ENCODE assay signal across 30 cellular contexts in genomic region chr7:39924122-39924521, GRCh38.
"Had no signal": no experiment of that assay in that cellular context is flagged by ENCODE, and none has a peak within 500 bp of the region (broad histone marks: within the 10 kb centered on the region; RNA-seq: fewer than 3 reads in every experiment).

No MANE protein-coding gene starts in this region.

- H3K36me3 Mint-ChIP-seq: activated naive CD8-positive, alpha-beta T cell treated with anti-CD3 and anti-CD28 coated beads for 36 hours had no signal

- H3K4me3 ChIP-seq: adrenal gland, body of pancreas, colonic mucosa, dorsolateral prefrontal cortex, heart left ventricle, lower lobe of right lung, spleen, tibial nerve had no signal

- H3K27ac ChIP-seq: adrenal gland, body of pancreas, colonic mucosa, dorsolateral prefrontal cortex, heart left ventricle, lower lobe of right lung, spleen, tibial nerve, VCaP had no signal

- H3K9me3 Mint-ChIP-seq: activated naive CD4-positive, alpha-beta T cell treated with anti-CD3 and anti-CD28 coated beads for 36 hours; activated naive CD8-positive, alpha-beta T cell treated with anti-CD3 and anti-CD28 coated beads for 36 hours; activated T-helper 1 cell treated with anti-CD3 and anti-CD28 coated beads, Interleukin-12 subunit alpha, Interleukin-12 subunit beta, Interleukin-2, Interleukin-4 antibody, amounts not matched to agents 30 ng/mL and 10 ng/mL and 1 ng/mL, durations not matched to agents 14 hours and 24 hours and 36 hours; nephron had no signal

- H3K4me3 Mint-ChIP-seq: activated naive CD4-positive, alpha-beta T cell treated with anti-CD3 and anti-CD28 coated beads for 36 hours; activated naive CD8-positive, alpha-beta T cell treated with anti-CD3 and anti-CD28 coated beads for 36 hours; activated T-helper 1 cell treated with anti-CD3 and anti-CD28 coated beads, Interleukin-12 subunit alpha, Interleukin-12 subunit beta, Interleukin-2, Interleukin-4 antibody, amounts not matched to agents 30 ng/mL and 10 ng/mL and 1 ng/mL, durations not matched to agents 14 hours and 24 hours and 36 hours had no signal

- H3K4me1 ChIP-seq: adrenal gland, body of pancreas, colonic mucosa, heart left ventricle, lower lobe of right lung, spleen had no signal

- FAIRE-seq: TTC549 had no signal

- DNase-seq: activated CD4-positive, alpha-beta T cell treated with anti-CD3 and anti-CD28 coated beads for 48 hours; activated CD4-positive, alpha-beta T cell treated with anti-CD3 and anti-CD28 coated beads, Interleukin-2, amount 50 U/mL, for 48 hours; activated CD8-positive, alpha-beta memory T cell treated with anti-CD3 and anti-CD28 coated beads for 24 hours; activated CD8-positive, alpha-beta memory T cell treated with anti-CD3 and anti-CD28 coated beads, Interleukin-2, amount 50 U/mL, for 4 hours; activated effector memory CD4-positive, alpha-beta T cell treated with anti-CD3 and anti-CD28 coated beads, Interleukin-2, amount 50 U/mL, for 16 hours; activated naive CD4-positive, alpha-beta T cell treated with anti-CD3 and anti-CD28 coated beads for 36 hours; activated naive CD8-positive, alpha-beta T cell treated with anti-CD3 and anti-CD28 coated beads for 36 hours; activated T-cell treated with anti-CD3 and anti-CD28 coated beads, Interleukin-2, amount 50 U/mL, for 1 hour; adrenal gland; aorta; body of pancreas; colonic mucosa; dorsolateral prefrontal cortex; effector memory CD4-positive, alpha-beta T cell; foreskin fibroblast; heart left ventricle; hypothalamus; lower lobe of right lung; mesenchymal stem cell; posterior cingulate gyrus; right cardiac atrium; spleen; stimulated activated CD4-positive, alpha-beta T cell treated with anti-CD3 and anti-CD28 coated beads, Interleukin-2, amount 100 ng/mL, for 48 hours; stimulated activated naive CD4-positive, alpha-beta T cell treated with Interleukin-2 at 50 U/mL for 16 hours had no signal

- H3K9me3 ChIP-seq: adrenal gland, body of pancreas, colonic mucosa, heart left ventricle, lower lobe of right lung, spleen, tibial nerve had no signal

- H3K36me3 ChIP-seq: adrenal gland, colonic mucosa, heart left ventricle, lower lobe of right lung, spleen, tibial nerve had no signal

- H3K27ac Mint-ChIP-seq: activated naive CD4-positive, alpha-beta T cell treated with anti-CD3 and anti-CD28 coated beads for 36 hours; activated naive CD8-positive, alpha-beta T cell treated with anti-CD3 and anti-CD28 coated beads for 36 hours; activated T-helper 1 cell treated with anti-CD3 and anti-CD28 coated beads, Interleukin-12 subunit alpha, Interleukin-12 subunit beta, Interleukin-2, Interleukin-4 antibody, amounts not matched to agents 30 ng/mL and 10 ng/mL and 1 ng/mL, durations not matched to agents 14 hours and 24 hours and 36 hours had no signal

- ATAC-seq: activated CD4-positive, CD25-positive, alpha-beta regulatory T cell treated with anti-CD3 and anti-CD28 coated beads, Interleukin-2, amount 50 U/mL, for 24 hours; body of pancreas; heart left ventricle; lower lobe of right lung; right cardiac atrium had no signal

- H3K4me1 Mint-ChIP-seq: activated naive CD8-positive, alpha-beta T cell treated with anti-CD3 and anti-CD28 coated beads for 36 hours had no signal

- H3K27me3 ChIP-seq: adrenal gland, body of pancreas, colonic mucosa, heart left ventricle, spleen, tibial nerve had no signal
